ENCODE assay signal across 26 cellular contexts in the genomic region with DNA sequence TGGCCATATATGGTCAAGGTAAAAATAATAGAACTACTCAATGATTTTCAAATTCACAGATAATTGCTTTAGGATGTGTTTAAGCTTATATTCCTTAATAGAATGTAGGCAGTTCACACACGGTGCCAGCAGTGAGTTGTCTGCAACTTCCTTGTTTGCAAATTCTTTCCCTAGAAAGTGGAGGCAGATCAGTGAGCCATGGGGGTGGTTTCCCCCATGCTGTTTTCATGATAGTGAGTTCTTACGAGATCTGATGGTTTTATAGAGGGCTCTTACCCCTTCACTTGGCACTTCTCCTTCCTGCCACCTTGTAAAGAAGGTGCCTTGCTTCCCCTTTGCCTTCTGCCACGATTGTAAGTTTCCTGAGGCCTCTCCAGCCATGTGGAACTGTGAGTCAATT.
"Had no signal": no experiment of that assay in that cellular context is flagged by ENCODE, and none has a peak within 500 bp of the region (broad histone marks: within the 10 kb centered on the region; RNA-seq: fewer than 3 reads in every experiment).

No MANE protein-coding gene starts in this region.

- H3K9me3 ChIP-seq: colonic mucosa, esophagus muscularis mucosa, gastroesophageal sphincter, heart left ventricle, lower lobe of right lung, right lobe of liver, stomach, thyroid gland, vagina had no signal

- H3K36me3 ChIP-seq: colonic mucosa, esophagus muscularis mucosa, gastroesophageal sphincter, heart left ventricle, lower lobe of right lung, neural progenitor cell, right lobe of liver, stomach, thyroid gland, vagina had no signal

- H3K4me1 ChIP-seq: colonic mucosa, esophagus muscularis mucosa, foreskin keratinocyte, gastroesophageal sphincter, heart left ventricle, lower lobe of right lung, parathyroid adenoma, right lobe of liver, stomach, thyroid gland, vagina had no signal

- H3K4me3 ChIP-seq: colonic mucosa, esophagus muscularis mucosa, gastroesophageal sphincter, heart left ventricle, hepatocyte, lower lobe of right lung, neural progenitor cell, right lobe of liver, smooth muscle cell, stomach, thyroid gland, vagina had no signal

- ATAC-seq: foreskin keratinocyte; gastroesophageal sphincter; heart left ventricle; left ventricle myocardium superior; lower lobe of right lung; naive thymus-derived CD4-positive, alpha-beta T cell; right lobe of liver had no signal

- H3K27me3 ChIP-seq: colonic mucosa, esophagus muscularis mucosa, gastroesophageal sphincter, heart left ventricle, hepatocyte, neural progenitor cell, right lobe of liver, stomach, thyroid gland, vagina had no signal

- DNase-seq: colonic mucosa; dermis blood vessel endothelial cell; foreskin keratinocyte; heart left ventricle; kidney glomerular epithelial cell; left ventricle myocardium superior; lower lobe of right lung; midbrain; naive thymus-derived CD4-positive, alpha-beta T cell; stimulated activated CD4-positive, alpha-beta T cell treated with anti-CD3 and anti-CD28 coated beads, Interleukin-12 subunit alpha, Interleukin-12 subunit beta, amount 100 ng/mL, for 4 hours; stimulated activated CD4-positive, alpha-beta T cell treated with anti-CD3 and anti-CD28 coated beads, Interleukin-1b, Interleukin-23, amount 100 ng/mL, for 48 hours; stimulated activated CD4-positive, alpha-beta T cell treated with anti-CD3 and anti-CD28 coated beads, Interleukin-4, amount 100 ng/mL, for 1 hour; stimulated activated CD8-positive, alpha-beta memory T cell treated with anti-CD3 and anti-CD28 coated beads, Interleukin-4, amount 100 ng/mL, for 48 hours; stimulated activated naive CD4-positive, alpha-beta T cell treated with Interleukin-2 at 50 U/mL for 16 hours; stomach; thyroid gland; trophoblast cell had no signal

- H3K9ac ChIP-seq: neural progenitor cell, parathyroid adenoma had no signal

- H3K27ac ChIP-seq: colonic mucosa, epithelial cell of prostate, esophagus muscularis mucosa, foreskin keratinocyte, gastroesophageal sphincter, heart left ventricle, hepatocyte, lower lobe of right lung, neural progenitor cell, parathyroid adenoma, right lobe of liver, stomach, thyroid gland, vagina had no signal
